2 cellular contexts compared by ENCODE assay signal in the genomic region with DNA sequence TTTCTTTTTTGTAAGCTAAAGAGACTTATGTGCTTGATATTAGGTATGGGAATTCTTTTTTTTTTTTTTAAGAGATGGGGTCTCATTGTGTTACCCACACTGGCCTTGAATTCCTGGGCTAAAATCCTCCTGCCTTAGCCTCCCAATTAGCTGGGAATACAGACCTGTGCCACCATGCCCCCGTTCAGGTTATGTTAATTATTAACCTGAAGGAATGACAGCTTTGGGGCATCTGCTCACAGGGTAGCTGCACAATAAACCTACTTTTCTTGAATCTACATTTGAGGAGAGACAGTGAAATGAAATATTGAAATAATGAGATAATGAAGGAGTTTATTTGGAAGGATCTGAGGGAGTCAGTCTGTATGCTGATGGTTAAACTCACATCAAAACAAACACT.
TF ChIP-seq lines count a peak whose summit lies in the region.

No MANE protein-coding gene starts in this region.

TF ChIP-seq in A549, 52 proteins besides CTCF, POLR2A, EP300 and RAD21 (continued from another document):
- TF ChIP-seq EHMT2 (IDR thresholded peaks at IDR 0.05; ENCODE audit: low read depth) (no peak), SMC3 (IDR thresholded peaks at IDR 0.05) (no peak), HOXB13 (CRISPR knock-in tag; IDR thresholded peaks at IDR 0.05; ENCODE audit: low read depth) (no peak), KDM1A (IDR thresholded peaks at IDR 0.05; ENCODE audit: low read depth) (no peak)
TF ChIP-seq in A549: peak in this region for 0.

TF ChIP-seq in IMR-90, 13 proteins besides CTCF, POLR2A, EP300 and RAD21 (continued from another document):
- TF ChIP-seq, protein P1, sequence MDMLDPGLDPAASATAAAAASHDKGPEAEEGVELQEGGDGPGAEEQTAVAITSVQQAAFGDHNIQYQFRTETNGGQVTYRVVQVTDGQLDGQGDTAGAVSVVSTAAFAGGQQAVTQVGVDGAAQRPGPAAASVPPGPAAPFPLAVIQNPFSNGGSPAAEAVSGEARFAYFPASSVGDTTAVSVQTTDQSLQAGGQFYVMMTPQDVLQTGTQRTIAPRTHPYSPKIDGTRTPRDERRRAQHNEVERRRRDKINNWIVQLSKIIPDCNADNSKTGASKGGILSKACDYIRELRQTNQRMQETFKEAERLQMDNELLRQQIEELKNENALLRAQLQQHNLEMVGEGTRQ (IDR thresholded peaks at IDR 0.05; ENCODE audit: low read depth, low read length): no peak
- TF ChIP-seq BHLHE40 (IDR thresholded peaks at IDR 0.05; ENCODE audit: low read depth, low read length): no peak
- no peak for TF ChIP-seq NFE2L2 (IDR thresholded peaks at IDR 0.05; ENCODE audit: low read depth, low read length)
- no peak for TF ChIP-seq FOS (IDR thresholded peaks at IDR 0.05; ENCODE audit: low read depth, low read length)
- no peak for TF ChIP-seq CEBPB (IDR thresholded peaks at IDR 0.05; ENCODE audit: low read depth, low read length)
- no peak for TF ChIP-seq CHD1 (IDR thresholded peaks at IDR 0.05; ENCODE audit: low read depth, low read length)
- TF ChIP-seq MXI1 (IDR thresholded peaks at IDR 0.05; ENCODE audit: borderline replicate concordance, low read depth, low read length): no peak
- TF ChIP-seq RFX5 (IDR thresholded peaks at IDR 0.05; ENCODE audit: low read depth, low read length): no peak
- TF ChIP-seq, protein P2, sequence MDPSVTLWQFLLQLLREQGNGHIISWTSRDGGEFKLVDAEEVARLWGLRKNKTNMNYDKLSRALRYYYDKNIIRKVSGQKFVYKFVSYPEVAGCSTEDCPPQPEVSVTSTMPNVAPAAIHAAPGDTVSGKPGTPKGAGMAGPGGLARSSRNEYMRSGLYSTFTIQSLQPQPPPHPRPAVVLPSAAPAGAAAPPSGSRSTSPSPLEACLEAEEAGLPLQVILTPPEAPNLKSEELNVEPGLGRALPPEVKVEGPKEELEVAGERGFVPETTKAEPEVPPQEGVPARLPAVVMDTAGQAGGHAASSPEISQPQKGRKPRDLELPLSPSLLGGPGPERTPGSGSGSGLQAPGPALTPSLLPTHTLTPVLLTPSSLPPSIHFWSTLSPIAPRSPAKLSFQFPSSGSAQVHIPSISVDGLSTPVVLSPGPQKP (IDR thresholded peaks at IDR 0.05; ENCODE audit: borderline replicate concordance, low read depth, low read length): no peak
- TF ChIP-seq MAFK (IDR thresholded peaks at IDR 0.05; ENCODE audit: low read depth, low read length): no peak
